29 cellular contexts compared by ENCODE assay signal in genomic region chr18:76391746-76392145, GRCh38.
DNase-seq lines count a peak whose midpoint lies in the region; ATAC-seq, FAIRE-seq and TF ChIP-seq lines count a peak whose summit lies in the region.
"Had no signal": no experiment of that assay in that cellular context is flagged by ENCODE, and none has a peak within 500 bp of the region (broad histone marks: within the 10 kb centered on the region; RNA-seq: fewer than 3 reads in every experiment).

No MANE protein-coding gene starts in this region.

- no peak overlapping the region for H2BK5ac ChIP-seq in H9 (ENCODE audit: insufficient read length, low read length)

- no peak overlapping the region for H3K4ac ChIP-seq in H9 (ENCODE audit: low read depth, low read length)

- no CpG with 5 or more reads among the region's 19 CpGs for WGBS in H9 (ENCODE audit: extremely low coverage, insufficient read length, low lambda C conversion rate)
- WGBS in K562 (ENCODE audit: insufficient coverage, low coverage, missing lambda C conversion rate), result 0% methylated on average over 10 of the region's 19 CpGs
- WGBS in stomach, 5 donors, result 64 to 90% (median 86%) methylated on average over 19 of the region's 19 CpGs
- 97% methylated on average over 19 of the region's 19 CpGs for WGBS in smooth muscle cell (ENCODE audit: low lambda C conversion rate)

- H3K27me3 Mint-ChIP-seq in H9 (ENCODE audit: low read depth) (no peaks in the 10 kb centered on the region; the same call in 1 of the 2 replicates), natural killer cell (ENCODE audit: low read depth in 2 of 2) (no peaks in the 10 kb centered on the region)

- H4K5ac ChIP-seq in H9 (ENCODE audit: insufficient read length, low read depth, low read length), result no peak overlapping the region

- peaks cover 6% of the 10 kb centered on the region for H3F3A ChIP-seq in smooth muscle cell (ENCODE audit: low read depth)

- TF ChIP-seq POLR2A in K562 (conservative IDR thresholded peaks at IDR 0.05) (no peak), stomach (IDR thresholded peaks at IDR 0.05) (no peak)

- H2BK20ac ChIP-seq in H9 (ENCODE audit: low read depth, low read length, poor library complexity, severe bottlenecking), result no peak overlapping the region

- no peak overlapping the region for H3K56ac ChIP-seq in H9 (ENCODE audit: insufficient read length, low read depth, low read length)

- H2BK15ac ChIP-seq in H9 (ENCODE audit: low read depth, low read length), result no peak overlapping the region

- H3K36me3 ChIP-seq in K562 (ENCODE audit: control insufficient read depth, insufficient read depth, low read length) (no peaks in the 10 kb centered on the region), stomach (no peaks in the 10 kb centered on the region), smooth muscle cell (ENCODE audit: low read depth) (no peaks in the 10 kb centered on the region)
- H3K36me3 ChIP-seq: breast epithelium, neural progenitor cell, prostate gland, upper lobe of right lung had no signal

- H3K27ac ChIP-seq in H9 (ENCODE audit: insufficient read length, low read depth, low read length) (no peak overlapping the region), K562 (ENCODE audit: extremely low read depth, low read depth, low read length) (no peak overlapping the region), stomach (peak overlapping the region in 4 of 5 donors; percentile 6 to 49 (median 19)), smooth muscle cell (ENCODE audit: low read depth) (no peak overlapping the region)
- H3K27ac ChIP-seq: BLaER1 treated with 17β-estradiol and CSF1 and Interleukin-3, amounts not matched to agents 10 nM and 100 nM; breast epithelium; KMS-11; neural progenitor cell; prostate gland; upper lobe of right lung had no signal

- H3K36me3 Mint-ChIP-seq in H9 (ENCODE audit: insufficient read depth in 1 of 3, low read depth in 3 of 3) (peaks cover 0 to 16% (median 11%) of the 10 kb centered on the region in 3 experiments; a peak in 4 of 7 replicates), natural killer cell (no peaks in the 10 kb centered on the region)

- H3K4me1 ChIP-seq in H9 (ENCODE audit: insufficient read depth, low read length) (no peaks in the 10 kb centered on the region), K562 (replicated peaks in 1 of 2; ENCODE audit: control insufficient read depth in 2 of 2, insufficient read depth in 2 of 2, low read length in 2 of 2) (peaks cover 0 to 9% of the 10 kb centered on the region in 2 experiments; a peak in 2 of 5 replicates), stomach (peaks cover 15 to 65% (median 49%) of the 10 kb centered on the region in 4 donors), smooth muscle cell (ENCODE audit: low read depth) (no peaks in the 10 kb centered on the region)
- H3K4me1 ChIP-seq: breast epithelium, neural progenitor cell, prostate gland, upper lobe of right lung had no signal

- peaks cover 4% of the 10 kb centered on the region for H3K79me1 ChIP-seq in H9 (ENCODE audit: insufficient read depth, low read depth, low read length, poor library complexity, severe bottlenecking)

- TF ChIP-seq CTCF in H9 (conservative IDR thresholded peaks at IDR 0.05), result no peak
- no peak for TF ChIP-seq CTCF in K562 (IDR thresholded peaks at IDR 0.05 in 2 of 3, conservative IDR thresholded peaks at IDR 0.05 in 1 of 3; ENCODE audit: insufficient read depth in 2 of 3, low read depth in 1 of 3, low read length in 3 of 3)
- TF ChIP-seq CTCF in natural killer cell (IDR thresholded peaks at IDR 0.05), result no peak
- TF ChIP-seq CTCF in stomach (IDR thresholded peaks at IDR 0.05), result no peak
- no peak for TF ChIP-seq CTCF in smooth muscle cell (IDR thresholded peaks at IDR 0.05; ENCODE audit: borderline replicate concordance, insufficient read depth, poor library complexity, severe bottlenecking)

- DNase-seq in H9, result no peak
- DNase-seq in K562 (ENCODE audit: extremely low read depth in 1 of 4, low spot score in 3 of 4), result no peak
- no peak for DNase-seq in natural killer cell
- no peak for DNase-seq in stomach
- DNase-seq in DMS114 treated with DMSO at 0.1 percent for 48 hours (lab: John Stamatoyannopoulos, UW; ENCODE audit: unreplicated experiment), result no peak
- DNase-seq in smooth muscle cell (lab: John Stamatoyannopoulos, UW; ENCODE audit: unreplicated experiment), result no peak
- no peak for DNase-seq in mucosa of gallbladder (ENCODE audit: low spot score)
- no peak for DNase-seq in NCI-H2107 (lab: John Stamatoyannopoulos, UW)
- DNase-seq: activated naive CD4-positive, alpha-beta T cell treated with anti-CD3 and anti-CD28 coated beads for 36 hours; activated T-cell treated with anti-CD3 and anti-CD28 coated beads, Interleukin-2, amount 50 U/mL, for 48 hours; amniotic stem cell; DMS79 treated with DMSO at 0.1 percent for 48 hours; effector CD8-positive, alpha-beta T cell; erythroblast; MM.1S; NCI-H1417; NCI-H2081; NCI-H226; RPMI8226; stimulated activated CD4-positive, alpha-beta T cell treated with anti-CD3 and anti-CD28 coated beads, Interleukin-15, amount 100 ng/mL, for 24 hours; upper lobe of right lung had no signal

- H3K23ac ChIP-seq in H9 (ENCODE audit: insufficient read length, low read depth, low read length), result no peak overlapping the region

- H2BK120ac ChIP-seq in H9 (ENCODE audit: low read depth, low read length, poor library complexity, severe bottlenecking), result no peak overlapping the region

- peaks cover 5 to 8% of the 10 kb centered on the region in 2 experiments; a peak in 3 of 5 replicates for H3K9me3 Mint-ChIP-seq in H9
- H3K9me3 Mint-ChIP-seq in natural killer cell, result no peaks in the 10 kb centered on the region
- H3K9me3 Mint-ChIP-seq: T-helper 1 cell treated with Interleukin-12 subunit alpha and Interleukin-12 subunit beta and Interleukin-4 antibody, amounts not matched to agents 30 μg/mL and 1 μg/mL, for 36 hours had no signal

- H3K79me2 ChIP-seq in H9 (ENCODE audit: insufficient read depth, low read length), result no peaks in the 10 kb centered on the region
- no peaks in the 10 kb centered on the region for H3K79me2 ChIP-seq in K562 (ENCODE audit: control insufficient read depth, insufficient read depth, low read length)
- peaks cover 68% of the 10 kb centered on the region for H3K79me2 ChIP-seq in smooth muscle cell (ENCODE audit: low read depth)

- ATAC-seq in K562, result no peak; the same call in 2 of the 3 replicates
- ATAC-seq in natural killer cell, result peak; percentile 35 to 49 (median 43)

- H2AK5ac ChIP-seq in H9 (ENCODE audit: insufficient read length, low read length), result no peak overlapping the region

- no peak for TF ChIP-seq RAD21 in K562 (CRISPR knock-in tag; conservative IDR thresholded peaks at IDR 0.05 in 1 of 2, IDR thresholded peaks at IDR 0.05 in 1 of 2)

- H4K8ac ChIP-seq in H9 (replicated peaks; ENCODE audit: insufficient read length, low read depth, low read length), result no peak overlapping the region

- H3K27me3 ChIP-seq in H9 (ENCODE audit: insufficient read depth, low read length), result no peaks in the 10 kb centered on the region
- peaks cover 0 to 22% of the 10 kb centered on the region in 2 experiments; a peak in 3 of 5 replicates for H3K27me3 ChIP-seq in K562 (ENCODE audit: control insufficient read depth in 2 of 2, insufficient read depth in 2 of 2, low read length in 2 of 2)
- no peaks in the 10 kb centered on the region for H3K27me3 ChIP-seq in stomach
- no peaks in the 10 kb centered on the region for H3K27me3 ChIP-seq in smooth muscle cell (ENCODE audit: low read depth)
- H3K27me3 ChIP-seq: BLaER1 treated with 17β-estradiol and CSF1 and Interleukin-3, amounts not matched to agents 10 nM and 100 nM; breast epithelium; neural progenitor cell; upper lobe of right lung had no signal

- CTCF ChIA-PET in K562 (lab: Yijun Ruan, JAX; ENCODE audit: low intra/inter-chr PET ratio), result no interaction called here

- TF ChIP-seq EP300 in K562 (IDR thresholded peaks at IDR 0.05; ENCODE audit: low read length), result no peak
- no peak for TF ChIP-seq EP300 in stomach (IDR thresholded peaks at IDR 0.05)

- H3K14ac ChIP-seq in H9 (ENCODE audit: insufficient read depth, low read length), result no peak overlapping the region

- H2BK12ac ChIP-seq in H9 (ENCODE audit: insufficient read length, low read depth, low read length), result no peak overlapping the region

- H3K9me1 ChIP-seq in K562 (ENCODE audit: control insufficient read depth, insufficient read depth, low read length), result no peaks in the 10 kb centered on the region

- no peak overlapping the region for H3K18ac ChIP-seq in H9 (ENCODE audit: insufficient read length, low read depth, low read length)

- H2AFZ ChIP-seq in H9 (ENCODE audit: low read length), result no peak overlapping the region
- H2AFZ ChIP-seq in K562 (ENCODE audit: low read depth, low read length), result no peak overlapping the region
- H2AFZ ChIP-seq in smooth muscle cell (ENCODE audit: low read depth), result no peak overlapping the region
- H2AFZ ChIP-seq: neural progenitor cell had no signal

- no peak overlapping the region for H3K4me2 ChIP-seq in H9 (ENCODE audit: insufficient read depth, insufficient read length, low read length)
- H3K4me2 ChIP-seq in K562 (ENCODE audit: insufficient read depth, low read length), result no peak overlapping the region
- H3K4me2 ChIP-seq in smooth muscle cell, result no peak overlapping the region
- H3K4me2 ChIP-seq: KMS-11, neural progenitor cell had no signal

- intact Hi-C loops in K562 (cut with micrococcal nuclease), result no loop called here
- intact Hi-C loops in natural killer cell (cut with micrococcal nuclease), result no loop called here
- intact Hi-C loops in stomach (cut with DNase I; ENCODE audit: low total_unique reads), result no loop called here

- peaks cover 8 to 9% of the 10 kb centered on the region in 2 experiments for H3K4me1 Mint-ChIP-seq in H9
- H3K4me1 Mint-ChIP-seq in natural killer cell, result peaks cover 56 to 61% of the 10 kb centered on the region in 2 donors

- H3K23me2 ChIP-seq in H9 (ENCODE audit: insufficient read length, low read depth, low read length, poor library complexity, severe bottlenecking), result no peaks in the 10 kb centered on the region

- H4K91ac ChIP-seq in H9 (ENCODE audit: insufficient read length, low read depth, low read length), result no peak overlapping the region

- H4K20me1 ChIP-seq in H9 (ENCODE audit: control insufficient read depth, insufficient read depth, insufficient read length) (no peaks in the 10 kb centered on the region), K562 (replicated peaks; ENCODE audit: control insufficient read depth, insufficient read depth, low read length) (no peaks in the 10 kb centered on the region), smooth muscle cell (ENCODE audit: low read depth) (peaks cover 78% of the 10 kb centered on the region)

- no peak overlapping the region for H3K9ac ChIP-seq in H9 (ENCODE audit: extremely low read depth, insufficient read length, low read length)
- H3K9ac ChIP-seq in K562 (ENCODE audit: insufficient read depth in 1 of 2, low read depth in 2 of 2, low read length in 2 of 2), result no peak overlapping the region
- no peak overlapping the region for H3K9ac ChIP-seq in smooth muscle cell (ENCODE audit: low read depth)
- H3K9ac ChIP-seq: BLaER1 treated with 17β-estradiol and CSF1 and Interleukin-3, amounts not matched to agents 10 nM and 100 nM; KMS-11; neural progenitor cell had no signal

- H3K4me3 ChIP-seq in K562 (no peak overlapping the region), stomach (no peak overlapping the region), smooth muscle cell (no peak overlapping the region)
- H3K4me3 ChIP-seq: BLaER1 treated with 17β-estradiol and CSF1 and Interleukin-3, amounts not matched to agents 10 nM and 100 nM; breast epithelium; neural progenitor cell; prostate gland; upper lobe of right lung had no signal

- POLR2A ChIA-PET in K562 (lab: Yijun Ruan, JAX), result no interaction called here

- no peak overlapping the region for H3T11ph ChIP-seq in H9 (ENCODE audit: low read length)

- H3K27ac Mint-ChIP-seq in H9 (peak overlapping the region in 2 of 3 experiments; percentile 69 to 77; a peak in 3 of 7 replicates), natural killer cell (peak overlapping the region; percentile 34 to 77)
- H3K27ac Mint-ChIP-seq: neural progenitor cell; T-helper 1 cell treated with Interleukin-12 subunit alpha and Interleukin-12 subunit beta and Interleukin-4 antibody, amounts not matched to agents 30 μg/mL and 1 μg/mL, for 36 hours had no signal

- no peaks in the 10 kb centered on the region for H3K9me3 ChIP-seq in H9 (ENCODE audit: control insufficient read depth, low read depth, low read length)
- H3K9me3 ChIP-seq in K562 (replicated peaks; ENCODE audit: control insufficient read depth, insufficient read depth, low read depth, low read length), result no peaks in the 10 kb centered on the region
- no peaks in the 10 kb centered on the region for H3K9me3 ChIP-seq in stomach
- no peaks in the 10 kb centered on the region for H3K9me3 ChIP-seq in smooth muscle cell (replicated peaks; ENCODE audit: low read depth)
- H3K9me3 ChIP-seq: breast epithelium, prostate gland, upper lobe of right lung had no signal

- FAIRE-seq in K562 (lab: Jason Lieb, UNC), result no peak
- FAIRE-seq: colon, keratinocyte had no signal

- no TSS peak for BruUV-seq in K562 (replicated peaks; lab: Mats Ljungman, UMichigan)

- in situ Hi-C loops in K562 (cut with MboI), result no loop called here

- H3K4me3 Mint-ChIP-seq in H9, result no peak overlapping the region
- H3K4me3 Mint-ChIP-seq in natural killer cell, result peak overlapping the region; percentile 32
- H3K4me3 Mint-ChIP-seq: activated naive CD4-positive, alpha-beta T cell treated with anti-CD3 and anti-CD28 coated beads for 36 hours; neural progenitor cell; T-helper 1 cell treated with Interleukin-12 subunit alpha and Interleukin-12 subunit beta and Interleukin-4 antibody, amounts not matched to agents 30 μg/mL and 1 μg/mL, for 36 hours had no signal

Comparison
In these comparisons a context has a peak if more than half of its experiments do, and no peak if none do; other contexts are left out.
1. H3K27ac ChIP-seq: peak in stomach (4 of 5); none in H9 (single experiment), K562 (single experiment) and smooth muscle cell (single experiment).